In the genomic region with DNA sequence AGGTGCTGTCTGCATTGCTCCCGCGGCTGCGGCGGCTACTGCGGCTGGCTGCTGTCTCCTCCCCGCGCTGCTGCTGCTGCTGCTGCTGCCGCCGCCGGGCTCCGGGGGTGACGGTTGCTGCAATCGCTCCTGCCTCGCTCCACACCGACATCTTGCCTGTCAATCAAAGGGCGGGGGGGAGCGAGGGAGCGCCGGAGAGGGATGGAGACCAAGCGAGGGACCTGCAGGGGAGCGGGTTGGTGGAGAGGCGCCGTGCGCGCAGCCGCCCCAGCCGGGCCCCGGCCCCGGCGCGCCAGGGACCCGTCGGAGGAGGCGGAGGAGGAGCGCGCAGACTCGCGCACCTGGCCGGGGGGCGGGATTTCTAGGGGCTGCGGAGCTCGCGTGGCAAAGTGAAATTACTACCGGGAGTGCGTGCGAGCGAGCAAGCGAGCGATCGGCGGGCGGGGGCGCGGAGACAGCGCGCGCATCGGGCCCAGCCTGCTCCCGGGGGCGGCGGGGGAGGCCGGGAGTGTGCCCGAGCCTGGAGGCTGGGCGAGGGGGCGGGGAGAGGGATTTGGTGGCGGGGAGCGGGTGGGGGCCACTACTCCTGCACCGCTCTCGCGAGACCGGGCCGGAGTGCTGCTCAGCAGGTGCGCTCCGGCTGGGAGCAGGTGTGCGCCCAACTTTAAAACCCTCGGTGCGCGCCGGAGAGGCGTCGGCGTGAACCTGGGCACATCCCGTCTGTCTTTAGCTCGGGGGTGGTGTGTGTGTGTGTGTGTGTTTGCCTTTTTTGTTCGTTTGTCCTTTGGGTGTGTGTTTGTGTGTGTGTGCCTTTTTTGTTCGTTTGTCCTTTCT, we compare ENCODE assay signal across 8 cellular contexts.
DNase-seq lines count a peak whose midpoint lies in the region; ATAC-seq and TF ChIP-seq lines count a peak whose summit lies in the region.

A gene (minus strand): TSS at position 165 of the 834 bp plus-strand sequence. CDS start 735 bp downstream, outside the sequence.

- H3K9me3 ChIP-seq in adipocyte (ENCODE audit: control insufficient read depth, low read length) (peaks cover 25% of the 10 kb centered on the region), iPS-20b (ENCODE audit: insufficient read depth, low read depth, low read length) (peaks cover 10% of the 10 kb centered on the region)

- TF ChIP-seq CTCF in C4-2B (conservative IDR thresholded peaks at IDR 0.05), result no peak

- DNase-seq in HuH-7 (ENCODE audit: low spot score) (peak; percentile 30), SHP77 (lab: John Stamatoyannopoulos, UW) (peak; percentile 95 to 96), adipocyte (ENCODE audit: low read depth) (peak; percentile 51), AML-193 (lab: John Stamatoyannopoulos, UW) (no peak)
- DNase-seq in stimulated activated CD4-positive, alpha-beta T cell treated with anti-CD3 and anti-CD28 coated beads, Interleukin-12 subunit alpha, Interleukin-12 subunit beta, amount 100 ng/mL, for 48 hours (ENCODE audit: low read depth in 2 of 3, low spot score in 1 of 3), result peak; percentile 44 to 45 (median 45)

- peak; percentile 71 for ATAC-seq in GM19438 (IDR thresholded peaks at IDR 0.05; ENCODE audit: low read depth, unreplicated experiment)

- H3K4me3 ChIP-seq in adipocyte (ENCODE audit: low read length) (peak within 1 kb of the TSS; percentile 56), iPS-20b (ENCODE audit: low read length) (peak within 1 kb of the TSS; percentile 93)

- no peaks in the 10 kb centered on the region for H3K36me3 ChIP-seq in adipocyte (ENCODE audit: control insufficient read depth, insufficient read depth, low read length, severe bottlenecking)
- no peaks in the 10 kb centered on the region for H3K36me3 ChIP-seq in iPS-20b (ENCODE audit: insufficient read depth, low read depth, low read length)

- H3K27me3 ChIP-seq in adipocyte (replicated peaks; ENCODE audit: control insufficient read depth, insufficient read depth, low read length), result peaks cover 57% of the 10 kb centered on the region
- peaks cover 45% of the 10 kb centered on the region for H3K27me3 ChIP-seq in iPS-20b (ENCODE audit: insufficient read depth, low read length)

- H3K4me1 ChIP-seq in adipocyte (ENCODE audit: control insufficient read depth, insufficient read depth, low read length), result no peaks in the 10 kb centered on the region
- H3K4me1 ChIP-seq in iPS-20b (ENCODE audit: insufficient read depth, low read length), result peaks cover 6% of the 10 kb centered on the region; the same call in 1 of the 2 replicates

- H3K9ac ChIP-seq in adipocyte (ENCODE audit: low read length) (no peak within 1 kb of the TSS), iPS-20b (ENCODE audit: low read depth, low read length) (peak within 1 kb of the TSS; percentile 88; the same call in 1 of the 2 replicates)

- peak within 1 kb of the TSS; percentile 70 for H3K27ac ChIP-seq in C4-2B
- H3K27ac ChIP-seq in iPS-20b (ENCODE audit: low read length), result peak within 1 kb of the TSS; percentile 74

Comparison
In these comparisons a context has a peak if more than half of its experiments do, and no peak if none do; other contexts are left out.
1. DNase-seq: peak in HuH-7 (single experiment), SHP77 (2 of 2), adipocyte (single experiment) and stimulated activated CD4-positive, alpha-beta T cell treated with anti-CD3 and anti-CD28 coated beads, Interleukin-12 subunit alpha, Interleukin-12 subunit beta, amount 100 ng/mL, for 48 hours (3 of 3); none in AML-193 (0 of 2).